In genomic region chr1:8552820-8553397, GRCh38 we compare ENCODE assay signal across 2 cellular contexts.
TF ChIP-seq lines count a peak whose summit lies in the region.

No MANE protein-coding gene starts in this region.

TF ChIP-seq in GM12891, 5 proteins besides CTCF, POLR2A, EP300 and RAD21:
- TF ChIP-seq PAX5 (IDR thresholded peaks at IDR 0.05; ENCODE audit: insufficient read depth, low read length, severe bottlenecking) (no peak), TAF1 (IDR thresholded peaks at IDR 0.05; ENCODE audit: low read depth, low read length) (no peak), SPI1 (IDR thresholded peaks at IDR 0.05; ENCODE audit: low read depth, low read length) (no peak), POU2F2 (IDR thresholded peaks at IDR 0.05; ENCODE audit: low read depth, low read length) (no peak), POLR2AphosphoS5 (IDR thresholded peaks at IDR 0.05; ENCODE audit: low read depth, low read length) (no peak)

TF ChIP-seq in IMR-90, 13 proteins besides CTCF, POLR2A, EP300 and RAD21:
- TF ChIP-seq ELK1 (IDR thresholded peaks at IDR 0.05; ENCODE audit: borderline replicate concordance, low read depth, low read length) (no peak), NFE2L2 (IDR thresholded peaks at IDR 0.05; ENCODE audit: low read depth, low read length) (no peak), MAFK (IDR thresholded peaks at IDR 0.05; ENCODE audit: low read depth, low read length) (no peak), USF2 (IDR thresholded peaks at IDR 0.05; ENCODE audit: low read depth, low read length) (no peak), RCOR1 (IDR thresholded peaks at IDR 0.05; ENCODE audit: insufficient replicate concordance, low read length) (no peak), CEBPB (IDR thresholded peaks at IDR 0.05; ENCODE audit: low read depth, low read length) (no peak), MAZ (IDR thresholded peaks at IDR 0.05; ENCODE audit: borderline replicate concordance, low read depth, low read length) (no peak), MXI1 (IDR thresholded peaks at IDR 0.05; ENCODE audit: borderline replicate concordance, low read depth, low read length) (no peak), CHD1 (IDR thresholded peaks at IDR 0.05; ENCODE audit: low read depth, low read length) (no peak), SMC3 (IDR thresholded peaks at IDR 0.05; ENCODE audit: low read depth, low read length) (no peak), BHLHE40 (IDR thresholded peaks at IDR 0.05; ENCODE audit: low read depth, low read length) (no peak), RFX5 (IDR thresholded peaks at IDR 0.05; ENCODE audit: low read depth, low read length) (no peak), FOS (IDR thresholded peaks at IDR 0.05; ENCODE audit: low read depth, low read length) (no peak)
